8 cellular contexts compared by ENCODE assay signal in genomic region chr1:179809506-179810366, GRCh38.
DNase-seq lines count a peak whose midpoint lies in the region; ATAC-seq, FAIRE-seq and TF ChIP-seq lines count a peak whose summit lies in the region.

No MANE protein-coding gene starts in this region.

- H4K20me1 ChIP-seq in HepG2 (ENCODE audit: insufficient read depth, low read length), result no peaks in the 10 kb centered on the region

- H3K27me3 ChIP-seq in HepG2 (ENCODE audit: control insufficient read depth in 1 of 2, insufficient read depth in 2 of 2, low read length in 2 of 2), result peaks cover 16 to 48% of the 10 kb centered on the region in 2 experiments; a peak in 4 of 5 replicates

- ATAC-seq in GM18870 (IDR thresholded peaks at IDR 0.05; ENCODE audit: unreplicated experiment) (peak; percentile 79), HG03342 (IDR thresholded peaks at IDR 0.05; ENCODE audit: unreplicated experiment) (peak; percentile 73), HepG2 (peak; percentile 72)

- in situ Hi-C loops in HepG2 (cut with HindIII; ENCODE audit: extremely low pct_ligation_motif_present, low pct_unique_long_range_greater_than_20kb), result no loop called here

- no peak overlapping the region for H3K4me2 ChIP-seq in HepG2 (ENCODE audit: low read depth, low read length)

- TF ChIP-seq POLR2A in HepG2 (IDR thresholded peaks at IDR 0.05; ENCODE audit: insufficient read depth in 1 of 2, low read depth in 2 of 2, low read length in 2 of 2), result no peak

- H3K9ac ChIP-seq in HepG2 (ENCODE audit: insufficient read depth, low read depth, low read length), result no peak overlapping the region

- FAIRE-seq in HepG2 (lab: Jason Lieb, UNC), result peak; percentile 72

- intact Hi-C loops in HepG2 (cut with micrococcal nuclease; ENCODE audit: unreplicated experiment), result loop anchor here (1.0 kb wide), 1 partner anchor 103 kb away; no protein-coding TSS in a partner anchor

- H3K4me3 ChIP-seq in HepG2 (replicated peaks in 1 of 3; ENCODE audit: insufficient read depth in 1 of 3, low read depth in 2 of 3, low read length in 3 of 3), result no peak overlapping the region

- TF ChIP-seq CTCF in HepG2 (CRISPR knock-in tag; IDR thresholded peaks at IDR 0.05), result peak; percentile 88

- TF ChIP-seq EP300 in HepG2 (IDR thresholded peaks at IDR 0.05; ENCODE audit: low read depth in 2 of 2, low read length in 2 of 2) (no peak), HepG2 (CRISPR knock-in tag; IDR thresholded peaks at IDR 0.05; ENCODE audit: borderline replicate concordance) (no peak)

- DNase-seq in AG08395 (ENCODE audit: low spot score), result peak; percentile 65
- DNase-seq in NCI-H345 (lab: John Stamatoyannopoulos, UW), result peak; percentile 76
- peak; percentile 53 for DNase-seq in activated CD4-positive, alpha-beta T cell treated with anti-CD3 and anti-CD28 coated beads for 1 hour
- peak; percentile 64 for DNase-seq in cerebellum (ENCODE audit: low spot score)
- peak; percentile 60 for DNase-seq in HepG2 (ENCODE audit: low spot score)
- peak; percentile 33 to 53 (median 38) for DNase-seq in stimulated activated CD4-positive, alpha-beta T cell treated with anti-CD3 and anti-CD28 coated beads, TNF-alpha, amount 100 ng/mL, for 24 hours (ENCODE audit: low read depth in 3 of 3)

- no TSS peak for BruUV-seq in HepG2 (replicated peaks; lab: Mats Ljungman, UMichigan)

- no peak for TF ChIP-seq RAD21 in HepG2 (CRISPR knock-in tag; IDR thresholded peaks at IDR 0.05)

- CTCF ChIA-PET in HepG2 (lab: Yijun Ruan, JAX; ENCODE audit: low intra/inter-chr PET ratio, low total read pairs), result interaction anchor here (1.4 to 3.3 kb wide), 2 partner anchors 100 to 104 kb away, joined by 4 to 43 read pairs; no protein-coding TSS in a partner anchor

- H3K36me3 ChIP-seq in HepG2 (replicated peaks in 1 of 2; ENCODE audit: control insufficient read depth in 1 of 2, insufficient read depth in 2 of 2, low read length in 2 of 2), result no peaks in the 10 kb centered on the region

- no peaks in the 10 kb centered on the region for H3K79me2 ChIP-seq in HepG2 (ENCODE audit: insufficient read depth, low read length)

- 26% methylated on average over 12 of the region's 14 CpGs for whole genome bisulfite sequencing in HepG2 (ENCODE audit: low lambda C conversion rate)

- H3K9me3 ChIP-seq in HepG2 (ENCODE audit: low read length), result no peaks in the 10 kb centered on the region

- peaks cover 15% of the 10 kb centered on the region for H3K4me1 ChIP-seq in HepG2 (ENCODE audit: insufficient read depth, low read length)

- no peak overlapping the region for H2AFZ ChIP-seq in HepG2 (ENCODE audit: low read length)

- POLR2A ChIA-PET in HepG2 (lab: Yijun Ruan, JAX), result no interaction called here

- H3K27ac ChIP-seq in HepG2 (ENCODE audit: extremely low read length, insufficient read depth, low read length), result no peak overlapping the region

TF ChIP-seq in HepG2, 621 proteins besides CTCF, POLR2A, EP300 and RAD21:
- TF ChIP-seq SMC3 (IDR thresholded peaks at IDR 0.05; ENCODE audit: low read length) (peak; percentile 84), RERE (CRISPR knock-in tag; IDR thresholded peaks at IDR 0.05; ENCODE audit: low read depth) (no peak), STAG1 (CRISPR knock-in tag; IDR thresholded peaks at IDR 0.05) (peak; percentile 53), ZNF501 (CRISPR knock-in tag; IDR thresholded peaks at IDR 0.05) (0 out of 2 replicates have a peak, but pooled peaks have one; percentile 32), CREB1 (IDR thresholded peaks at IDR 0.05) (peak; percentile 21; the same call in 1 of the 2 replicates), CREB1 (CRISPR knock-in tag; IDR thresholded peaks at IDR 0.05) (no peak), SSRP1 (CRISPR knock-in tag; IDR thresholded peaks at IDR 0.05) (no peak), XRCC5 (optimal IDR thresholded peaks at IDR 0.05; ENCODE audit: low read length) (peak; percentile 47)
